Comparison of ENCODE assay signal across 8 cellular contexts in the genomic region with DNA sequence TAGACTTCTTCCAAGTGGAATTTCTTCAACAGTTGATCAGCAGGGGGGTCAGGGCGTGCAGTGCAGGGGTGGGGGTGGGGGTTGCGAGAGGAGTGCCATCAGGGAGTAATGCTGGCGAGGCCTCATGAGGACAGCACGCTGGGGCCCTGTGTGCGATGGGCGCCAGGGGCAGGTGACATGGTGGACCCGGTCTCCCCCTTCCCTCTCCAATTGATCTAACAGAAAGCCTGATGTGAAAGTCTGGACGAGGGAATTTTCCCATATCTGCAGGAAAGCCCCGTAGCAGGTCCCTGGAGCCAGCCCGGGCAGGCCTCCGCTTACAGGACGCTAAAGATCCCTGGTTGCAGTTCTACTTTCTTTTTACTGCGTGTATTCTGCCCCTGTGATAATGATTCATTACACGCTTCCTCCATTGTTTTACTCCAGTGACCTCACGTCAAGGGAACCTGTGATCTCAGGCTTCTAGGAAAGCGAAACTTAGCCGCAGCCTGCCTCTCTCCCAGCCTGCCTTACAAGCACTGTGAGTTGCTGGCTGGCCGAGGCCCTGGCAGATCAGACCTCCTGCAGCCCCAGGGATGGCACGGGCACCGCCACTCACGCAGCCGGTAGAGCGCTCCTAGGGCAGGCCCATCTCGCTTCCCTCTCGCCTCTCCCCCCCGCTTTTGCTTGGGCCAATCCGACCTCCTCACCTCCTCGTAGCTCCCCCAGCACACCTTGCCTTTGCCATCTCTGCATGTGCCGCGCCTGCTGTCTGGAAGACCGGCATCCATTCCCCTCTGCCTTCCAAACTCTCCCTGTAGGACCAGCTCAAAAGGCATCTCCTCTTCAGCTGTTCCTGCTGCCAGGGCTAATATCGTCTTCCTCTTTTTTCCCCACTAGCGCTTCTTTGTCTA. TPM values are rescaled to one million over a fixed set of nuclear protein-coding genes. Genes with fewer than 3 reads are reported as not detected.
DNase-seq lines count a peak whose midpoint lies in the region; ATAC-seq and TF ChIP-seq lines count a peak whose summit lies in the region.

No MANE protein-coding gene starts in this region.

- peak overlapping the region; percentile 98 for H3K27ac Mint-ChIP-seq in activated T-helper 17 cell treated with anti-CD3 and anti-CD28 coated beads, Interleukin-2, amount 50 U/mL, for 72 hours

- H3K9me3 Mint-ChIP-seq in activated T-helper 17 cell treated with anti-CD3 and anti-CD28 coated beads, Interleukin-2, amount 50 U/mL, for 72 hours = peaks cover 4% of the 10 kb centered on the region

- no peak for TF ChIP-seq POLR2A in ovary (IDR thresholded peaks at IDR 0.05)

- DNase-seq in A172 (ENCODE audit: low spot score) = peak; percentile 83
- peak; percentile 87 for DNase-seq in fibroblast of villous mesenchyme (ENCODE audit: low read depth)
- DNase-seq in ovary = peak in 4 of 5 donors; percentile 29 to 53 (median 43)
- DNase-seq in thoracic aorta (ENCODE audit: low spot score) = peak; percentile 24

- TF ChIP-seq CTCF in OCI-LY1 (IDR thresholded peaks at IDR 0.05; ENCODE audit: low read length) (no peak), fibroblast of villous mesenchyme (IDR thresholded peaks at IDR 0.05; ENCODE audit: insufficient read depth, low read depth, low read length) (no peak), ovary (IDR thresholded peaks at IDR 0.05) (no peak), thoracic aorta (IDR thresholded peaks at IDR 0.05) (no peak)

- H3K79me2 ChIP-seq in OCI-LY1 (ENCODE audit: insufficient read depth, low read length) = no peaks in the 10 kb centered on the region

- no peak overlapping the region for H2AFZ ChIP-seq in OCI-LY1 (ENCODE audit: low read length)

- H3K4me1 ChIP-seq in OCI-LY1 (ENCODE audit: insufficient read depth, low read length, severe bottlenecking) (no peaks in the 10 kb centered on the region), ovary (ENCODE audit: insufficient read depth) (peaks cover 4% of the 10 kb centered on the region), thoracic aorta (ENCODE audit: control insufficient read depth in 1 of 2, low read depth in 2 of 2) (peaks cover 0 to 13% of the 10 kb centered on the region in 2 donors)

- H3K27me3 Mint-ChIP-seq in activated T-helper 17 cell treated with anti-CD3 and anti-CD28 coated beads, Interleukin-2, amount 50 U/mL, for 72 hours = no peaks in the 10 kb centered on the region

- H3K4me3 ChIP-seq in OCI-LY1 (ENCODE audit: low read depth, low read length, poor library complexity, severe bottlenecking) (peak overlapping the region; percentile 32), fibroblast of villous mesenchyme (ENCODE audit: low read depth, low read length) (peak overlapping the region; percentile 46), ovary (peak overlapping the region; percentile 13), thoracic aorta (peak overlapping the region; percentile 74)

- H3K36me3 ChIP-seq in OCI-LY1 (ENCODE audit: insufficient read depth, low read length) (no peaks in the 10 kb centered on the region), ovary (no peaks in the 10 kb centered on the region), thoracic aorta (no peaks in the 10 kb centered on the region)

- intact Hi-C loops in ovary (cut with DNase I) = no loop called here

- H3K27me3 ChIP-seq in OCI-LY1 (ENCODE audit: insufficient read depth, low read length) (no peaks in the 10 kb centered on the region), ovary (no peaks in the 10 kb centered on the region), thoracic aorta (replicated peaks; ENCODE audit: insufficient read depth) (no peaks in the 10 kb centered on the region)

- H3K9ac ChIP-seq in OCI-LY1 (ENCODE audit: low read length) = no peak overlapping the region

- H3F3A ChIP-seq in OCI-LY1 (ENCODE audit: insufficient read depth, low read length) = no peaks in the 10 kb centered on the region

- H3K4me1 Mint-ChIP-seq in activated T-helper 17 cell treated with anti-CD3 and anti-CD28 coated beads, Interleukin-2, amount 50 U/mL, for 72 hours = peaks cover 36% of the 10 kb centered on the region

- no peaks in the 10 kb centered on the region for H3K36me3 Mint-ChIP-seq in activated T-helper 17 cell treated with anti-CD3 and anti-CD28 coated beads, Interleukin-2, amount 50 U/mL, for 72 hours (ENCODE audit: low read depth)

- TF ChIP-seq EP300 in ovary (IDR thresholded peaks at IDR 0.05) = no peak

- H3K9me3 ChIP-seq in OCI-LY1 (ENCODE audit: low read length) (0 out of 2 replicates have a peak, but pooled peaks cover 4% of the 10 kb centered on the region), ovary (no peaks in the 10 kb centered on the region), thoracic aorta (no peaks in the 10 kb centered on the region)

- 33 to 34% (median 33%) methylated on average over 32 to 33 of the region's 33 CpGs for WGBS in ovary, 3 donors

- ATAC-seq in GM18861 (IDR thresholded peaks at IDR 0.05; ENCODE audit: unreplicated experiment) (peak; percentile 77), HG03066 (IDR thresholded peaks at IDR 0.05; ENCODE audit: low read depth, unreplicated experiment) (peak; percentile 93), thoracic aorta (ENCODE audit: insufficient number of reproducible peaks, low FRiP score, low read depth) (peak; percentile 92)
- peak; percentile 96 for ATAC-seq in activated T-helper 17 cell treated with anti-CD3 and anti-CD28 coated beads, Interleukin-2, amount 50 U/mL, for 72 hours (replicated peaks)

- peak overlapping the region; percentile 52; the same call in 1 of the 2 replicates for H3K4me2 ChIP-seq in OCI-LY1 (ENCODE audit: low read length)

- H3K9me2 ChIP-seq in OCI-LY1 (ENCODE audit: low read depth, low read length) = no peaks in the 10 kb centered on the region

- peak overlapping the region; percentile 97 for H3K4me3 Mint-ChIP-seq in activated T-helper 17 cell treated with anti-CD3 and anti-CD28 coated beads, Interleukin-2, amount 50 U/mL, for 72 hours

- H4K20me1 ChIP-seq in OCI-LY1 (ENCODE audit: insufficient read depth, low read length) = no peaks in the 10 kb centered on the region

- no peak overlapping the region for H3K27ac ChIP-seq in OCI-LY1 (ENCODE audit: low read depth, low read length, poor library complexity, severe bottlenecking)
- H3K27ac ChIP-seq in ovary = peak overlapping the region in 1 of 2 donors; percentile 59
- peak overlapping the region; percentile 66 to 69 for H3K27ac ChIP-seq in thoracic aorta

RNA-seq across cellular contexts. Expression of a gene that starts 19.2 kb away (rescaled TPM):
- total RNA-seq in A172 (2014; rRNA removed; shearing (Covaris generic)) = 0.45 and 0.93 TPM in 2 replicates
- total RNA-seq in activated T-helper 17 cell treated with anti-CD3 and anti-CD28 coated beads, Interleukin-2, amount 50 U/mL, for 72 hours = 1 to 10 TPM in 1 of 2 donors, under 1 TPM in 1; 0.91 to 3.4 TPM
- not detected in 2 replicates for total RNA-seq in fibroblast of villous mesenchyme
- total RNA-seq in ovary = not detected
- under 1 TPM in 1 of 2 donors, not detected in 1; 0.06 TPM for polyA plus RNA-seq in ovary
- not detected for total RNA-seq in thoracic aorta

RNA-seq across cellular contexts. Expression of a gene that starts 50.6 kb away (rescaled TPM):
- 6.9 and 11.2 TPM in 2 replicates for total RNA-seq in A172 (2014; rRNA removed; shearing (Covaris generic))
- 100 to 1,000 TPM; 181 to 252 TPM for total RNA-seq in activated T-helper 17 cell treated with anti-CD3 and anti-CD28 coated beads, Interleukin-2, amount 50 U/mL, for 72 hours
- total RNA-seq in fibroblast of villous mesenchyme = 9.5 and 18.4 TPM in 2 replicates
- total RNA-seq in ovary = 10 to 100 TPM; 11.7 to 46.1 (median 17.1) TPM
- 10 to 100 TPM in 1 of 2 donors, 1 to 10 TPM in 1; 1.5 to 24.4 TPM for polyA plus RNA-seq in ovary
- total RNA-seq in thoracic aorta = 100 to 1,000 TPM; 152 to 231 TPM

Comparison
In these comparisons a context has a peak if more than half of its experiments do, and no peak if none do; other contexts are left out.
1. DNase-seq: peak in every context shown above with its lines; median percentile 87 in fibroblast of villous mesenchyme; 83 in A172; 43 in ovary; 24 in thoracic aorta.
2. H3K4me3 ChIP-seq: peak in every context shown above with its lines; median percentile 74 in thoracic aorta; 46 in fibroblast of villous mesenchyme; 32 in OCI-LY1; 13 in ovary.